Comparison of ENCODE assay signal across 1 cellular context in the genomic region with DNA sequence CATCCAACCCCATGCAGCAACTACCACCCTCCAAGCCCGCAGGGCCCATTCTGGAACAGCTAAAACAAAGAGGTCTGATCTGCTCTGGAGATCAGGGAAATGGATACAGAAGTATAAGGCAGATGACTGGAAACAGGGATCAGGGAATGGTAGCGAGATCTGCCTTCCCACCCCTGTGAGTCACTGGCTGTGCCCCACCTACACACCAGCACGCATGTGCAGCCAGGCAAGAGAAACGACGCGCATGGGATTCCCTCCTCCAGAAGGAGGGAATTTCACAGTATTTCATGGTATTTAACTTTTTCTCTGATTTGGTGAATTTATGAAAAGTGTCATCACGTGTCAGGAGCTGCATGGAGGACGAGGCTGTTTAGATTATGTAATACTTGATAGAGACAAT.
A peak's percentile ranks its signal among the peaks of the same experiment; 100 is the strongest.
TF ChIP-seq lines count a peak whose summit lies in the region.

No MANE protein-coding gene starts in this region.

TF ChIP-seq in K562, 482 proteins besides CTCF, POLR2A, EP300 and RAD21 (continued from another document and continues in another):
- TF ChIP-seq MGA (IDR thresholded peaks at IDR 0.05) = peak; percentile 84
- no peak for TF ChIP-seq ATF1 (CRISPR knock-in tag; IDR thresholded peaks at IDR 0.05)
- 0 out of 2 replicates have a peak, but pooled peaks have one; percentile 3 for TF ChIP-seq ATF1 (tag; IDR thresholded peaks at IDR 0.05)
- no peak for TF ChIP-seq STAT6 (CRISPR knock-in tag; IDR thresholded peaks at IDR 0.05)
- TF ChIP-seq MTA2 (IDR thresholded peaks at IDR 0.05; ENCODE audit: low read depth) = 0 out of 2 replicates have a peak, but pooled peaks have one; percentile 4
- no peak for TF ChIP-seq TEAD4 (IDR thresholded peaks at IDR 0.05; ENCODE audit: low read length)
- no peak for TF ChIP-seq TEAD4 (CRISPR knock-in tag; IDR thresholded peaks at IDR 0.05; ENCODE audit: borderline replicate concordance)
- no peak for TF ChIP-seq SMARCB1 (IDR thresholded peaks at IDR 0.05; ENCODE audit: insufficient read length, low read depth)
- TF ChIP-seq SIN3A (IDR thresholded peaks at IDR 0.05; ENCODE audit: borderline replicate concordance in 2 of 2, control insufficient read depth in 1 of 2, low read depth in 2 of 2, low read length in 2 of 2) = no peak
- no peak for TF ChIP-seq CTBP1 (IDR thresholded peaks at IDR 0.05; ENCODE audit: borderline replicate concordance)
- TF ChIP-seq DIDO1 (tag; IDR thresholded peaks at IDR 0.05; ENCODE audit: low read depth) = no peak
- no peak for TF ChIP-seq ARID2 (IDR thresholded peaks at IDR 0.05)
- no peak for TF ChIP-seq XRCC3 (IDR thresholded peaks at IDR 0.05)
- TF ChIP-seq TBP (optimal IDR thresholded peaks at IDR 0.05; ENCODE audit: low read depth, low read length) = no peak
- TF ChIP-seq, protein P1, sequence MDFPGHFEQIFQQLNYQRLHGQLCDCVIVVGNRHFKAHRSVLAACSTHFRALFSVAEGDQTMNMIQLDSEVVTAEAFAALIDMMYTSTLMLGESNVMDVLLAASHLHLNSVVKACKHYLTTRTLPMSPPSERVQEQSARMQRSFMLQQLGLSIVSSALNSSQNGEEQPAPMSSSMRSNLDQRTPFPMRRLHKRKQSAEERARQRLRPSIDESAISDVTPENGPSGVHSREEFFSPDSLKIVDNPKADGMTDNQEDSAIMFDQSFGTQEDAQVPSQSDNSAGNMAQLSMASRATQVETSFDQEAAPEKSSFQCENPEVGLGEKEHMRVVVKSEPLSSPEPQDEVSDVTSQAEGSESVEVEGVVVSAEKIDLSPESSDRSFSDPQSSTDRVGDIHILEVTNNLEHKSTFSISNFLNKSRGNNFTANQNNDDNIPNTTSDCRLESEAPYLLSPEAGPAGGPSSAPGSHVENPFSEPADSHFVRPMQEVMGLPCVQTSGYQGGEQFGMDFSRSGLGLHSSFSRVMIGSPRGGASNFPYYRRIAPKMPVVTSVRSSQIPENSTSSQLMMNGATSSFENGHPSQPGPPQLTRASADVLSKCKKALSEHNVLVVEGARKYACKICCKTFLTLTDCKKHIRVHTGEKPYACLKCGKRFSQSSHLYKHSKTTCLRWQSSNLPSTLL (IDR thresholded peaks at IDR 0.05) = no peak
- no peak for TF ChIP-seq ZBTB7A (IDR thresholded peaks at IDR 0.05; ENCODE audit: borderline replicate concordance, control insufficient read depth, low read depth, low read length)
- no peak for TF ChIP-seq HEY1 (CRISPR knock-in tag; IDR thresholded peaks at IDR 0.05; ENCODE audit: borderline replicate concordance)
- TF ChIP-seq FOXK2 (conservative IDR thresholded peaks at IDR 0.05 in 1 of 2, IDR thresholded peaks at IDR 0.05 in 1 of 2; ENCODE audit: low read depth in 2 of 2) = no peak
- TF ChIP-seq POLR3G (IDR thresholded peaks at IDR 0.05; ENCODE audit: extremely low read depth, insufficient read length, insufficient replicate concordance) = no peak
- no peak for TF ChIP-seq CBFB (CRISPR knock-in tag; IDR thresholded peaks at IDR 0.05)
- no peak for TF ChIP-seq NCOA4 (IDR thresholded peaks at IDR 0.05; ENCODE audit: partially characterized antibody)
- peak; percentile 59 for TF ChIP-seq ATF3 (IDR thresholded peaks at IDR 0.05)
- no peak for TF ChIP-seq ATF3 (CRISPR knock-in tag; conservative IDR thresholded peaks at IDR 0.05)
- TF ChIP-seq ZNF146 (CRISPR knock-in tag; IDR thresholded peaks at IDR 0.05; ENCODE audit: unreplicated experiment) = no peak
- peak; percentile 92 to 93 for TF ChIP-seq NRF1 (conservative IDR thresholded peaks at IDR 0.05 in 1 of 2, IDR thresholded peaks at IDR 0.05 in 1 of 2)
- TF ChIP-seq CBFA2T2 (conservative IDR thresholded peaks at IDR 0.05) = no peak
- TF ChIP-seq SOX6 (IDR thresholded peaks at IDR 0.05) = no peak
- no peak for TF ChIP-seq TSC22D4 (tag; IDR thresholded peaks at IDR 0.05)
- TF ChIP-seq STAT5A (IDR thresholded peaks at IDR 0.05; ENCODE audit: borderline replicate concordance, low read length) = no peak
- no peak for TF ChIP-seq E2F1 (CRISPR knock-in tag; IDR thresholded peaks at IDR 0.05)
- TF ChIP-seq SMARCA5 (IDR thresholded peaks at IDR 0.05) = no peak
- no peak for TF ChIP-seq THRA (IDR thresholded peaks at IDR 0.05)
- no peak for TF ChIP-seq SPI1 (IDR thresholded peaks at IDR 0.05; ENCODE audit: borderline replicate concordance, low read depth, low read length)
- TF ChIP-seq ZNF24 (IDR thresholded peaks at IDR 0.05) = no peak
- TF ChIP-seq MEIS2 (IDR thresholded peaks at IDR 0.05; ENCODE audit: partially characterized antibody) = peak; percentile 33
- TF ChIP-seq RBFOX2 (IDR thresholded peaks at IDR 0.05; ENCODE audit: low read depth, low read length) = peak; percentile 44; the same call in 1 of the 2 replicates
- TF ChIP-seq ZC3H11A (IDR thresholded peaks at IDR 0.05; ENCODE audit: low read depth, low read length) = no peak
- TF ChIP-seq CREM (IDR thresholded peaks at IDR 0.05; ENCODE audit: low read depth) = 0 out of 2 replicates have a peak, but pooled peaks have one; percentile 34
- TF ChIP-seq HDAC8 (tag; IDR thresholded peaks at IDR 0.05) = no peak
- TF ChIP-seq ZNF165 (CRISPR knock-in tag; IDR thresholded peaks at IDR 0.05; ENCODE audit: borderline replicate concordance) = no peak
- TF ChIP-seq ZNF830 (CRISPR knock-in tag; IDR thresholded peaks at IDR 0.05) = no peak
